In the genomic region with DNA sequence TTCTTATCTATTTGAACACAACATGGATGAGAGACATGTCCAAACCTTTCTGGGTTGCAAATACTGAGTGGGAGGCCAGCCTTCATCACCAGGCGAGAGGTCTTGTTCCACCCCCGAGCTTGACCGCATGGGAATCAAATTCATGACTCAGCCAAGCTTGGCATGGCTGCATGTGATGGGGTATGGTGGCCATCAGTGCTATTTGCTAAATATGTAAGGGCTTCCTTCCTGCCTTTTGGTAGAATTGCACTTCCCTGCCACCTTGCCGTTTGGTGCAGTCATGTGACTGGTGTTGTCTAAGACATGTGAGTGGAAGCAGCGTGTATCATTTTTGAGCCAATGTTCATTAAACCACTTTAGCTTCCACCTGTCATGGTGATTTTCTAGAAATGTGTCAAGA, we compare ENCODE assay signal across 1 cellular context.
TF ChIP-seq lines count a peak whose summit lies in the region.

No MANE protein-coding gene starts in this region.

TF ChIP-seq in H1, 55 proteins besides CTCF, POLR2A, EP300 and RAD21 (continued from another document):
- TF ChIP-seq KDM1A (IDR thresholded peaks at IDR 0.05; ENCODE audit: borderline replicate concordance, low read length) (no peak), TAF7 (optimal IDR thresholded peaks at IDR 0.05; ENCODE audit: borderline replicate concordance, low read depth, low read length) (no peak), EZH2 (IDR thresholded peaks at IDR 0.05; ENCODE audit: low read depth, low read length, severe bottlenecking) (no peak), SIRT6 (IDR thresholded peaks at IDR 0.05; ENCODE audit: low read length) (no peak), RFX5 (IDR thresholded peaks at IDR 0.05; ENCODE audit: borderline replicate concordance, low read depth, low read length) (no peak), ZNF274 (IDR thresholded peaks at IDR 0.05; ENCODE audit: borderline replicate concordance, extremely low read depth, low read length) (no peak)
